In genomic region chr1:34787461-34788420, GRCh38 we compare ENCODE assay signal across 1 cellular context.
TF ChIP-seq lines count a peak whose summit lies in the region.

No MANE protein-coding gene starts in this region.

TF ChIP-seq in GM23338, 12 proteins besides CTCF, POLR2A, EP300 and RAD21 (continued from another document):
- TF ChIP-seq, protein P1, sequence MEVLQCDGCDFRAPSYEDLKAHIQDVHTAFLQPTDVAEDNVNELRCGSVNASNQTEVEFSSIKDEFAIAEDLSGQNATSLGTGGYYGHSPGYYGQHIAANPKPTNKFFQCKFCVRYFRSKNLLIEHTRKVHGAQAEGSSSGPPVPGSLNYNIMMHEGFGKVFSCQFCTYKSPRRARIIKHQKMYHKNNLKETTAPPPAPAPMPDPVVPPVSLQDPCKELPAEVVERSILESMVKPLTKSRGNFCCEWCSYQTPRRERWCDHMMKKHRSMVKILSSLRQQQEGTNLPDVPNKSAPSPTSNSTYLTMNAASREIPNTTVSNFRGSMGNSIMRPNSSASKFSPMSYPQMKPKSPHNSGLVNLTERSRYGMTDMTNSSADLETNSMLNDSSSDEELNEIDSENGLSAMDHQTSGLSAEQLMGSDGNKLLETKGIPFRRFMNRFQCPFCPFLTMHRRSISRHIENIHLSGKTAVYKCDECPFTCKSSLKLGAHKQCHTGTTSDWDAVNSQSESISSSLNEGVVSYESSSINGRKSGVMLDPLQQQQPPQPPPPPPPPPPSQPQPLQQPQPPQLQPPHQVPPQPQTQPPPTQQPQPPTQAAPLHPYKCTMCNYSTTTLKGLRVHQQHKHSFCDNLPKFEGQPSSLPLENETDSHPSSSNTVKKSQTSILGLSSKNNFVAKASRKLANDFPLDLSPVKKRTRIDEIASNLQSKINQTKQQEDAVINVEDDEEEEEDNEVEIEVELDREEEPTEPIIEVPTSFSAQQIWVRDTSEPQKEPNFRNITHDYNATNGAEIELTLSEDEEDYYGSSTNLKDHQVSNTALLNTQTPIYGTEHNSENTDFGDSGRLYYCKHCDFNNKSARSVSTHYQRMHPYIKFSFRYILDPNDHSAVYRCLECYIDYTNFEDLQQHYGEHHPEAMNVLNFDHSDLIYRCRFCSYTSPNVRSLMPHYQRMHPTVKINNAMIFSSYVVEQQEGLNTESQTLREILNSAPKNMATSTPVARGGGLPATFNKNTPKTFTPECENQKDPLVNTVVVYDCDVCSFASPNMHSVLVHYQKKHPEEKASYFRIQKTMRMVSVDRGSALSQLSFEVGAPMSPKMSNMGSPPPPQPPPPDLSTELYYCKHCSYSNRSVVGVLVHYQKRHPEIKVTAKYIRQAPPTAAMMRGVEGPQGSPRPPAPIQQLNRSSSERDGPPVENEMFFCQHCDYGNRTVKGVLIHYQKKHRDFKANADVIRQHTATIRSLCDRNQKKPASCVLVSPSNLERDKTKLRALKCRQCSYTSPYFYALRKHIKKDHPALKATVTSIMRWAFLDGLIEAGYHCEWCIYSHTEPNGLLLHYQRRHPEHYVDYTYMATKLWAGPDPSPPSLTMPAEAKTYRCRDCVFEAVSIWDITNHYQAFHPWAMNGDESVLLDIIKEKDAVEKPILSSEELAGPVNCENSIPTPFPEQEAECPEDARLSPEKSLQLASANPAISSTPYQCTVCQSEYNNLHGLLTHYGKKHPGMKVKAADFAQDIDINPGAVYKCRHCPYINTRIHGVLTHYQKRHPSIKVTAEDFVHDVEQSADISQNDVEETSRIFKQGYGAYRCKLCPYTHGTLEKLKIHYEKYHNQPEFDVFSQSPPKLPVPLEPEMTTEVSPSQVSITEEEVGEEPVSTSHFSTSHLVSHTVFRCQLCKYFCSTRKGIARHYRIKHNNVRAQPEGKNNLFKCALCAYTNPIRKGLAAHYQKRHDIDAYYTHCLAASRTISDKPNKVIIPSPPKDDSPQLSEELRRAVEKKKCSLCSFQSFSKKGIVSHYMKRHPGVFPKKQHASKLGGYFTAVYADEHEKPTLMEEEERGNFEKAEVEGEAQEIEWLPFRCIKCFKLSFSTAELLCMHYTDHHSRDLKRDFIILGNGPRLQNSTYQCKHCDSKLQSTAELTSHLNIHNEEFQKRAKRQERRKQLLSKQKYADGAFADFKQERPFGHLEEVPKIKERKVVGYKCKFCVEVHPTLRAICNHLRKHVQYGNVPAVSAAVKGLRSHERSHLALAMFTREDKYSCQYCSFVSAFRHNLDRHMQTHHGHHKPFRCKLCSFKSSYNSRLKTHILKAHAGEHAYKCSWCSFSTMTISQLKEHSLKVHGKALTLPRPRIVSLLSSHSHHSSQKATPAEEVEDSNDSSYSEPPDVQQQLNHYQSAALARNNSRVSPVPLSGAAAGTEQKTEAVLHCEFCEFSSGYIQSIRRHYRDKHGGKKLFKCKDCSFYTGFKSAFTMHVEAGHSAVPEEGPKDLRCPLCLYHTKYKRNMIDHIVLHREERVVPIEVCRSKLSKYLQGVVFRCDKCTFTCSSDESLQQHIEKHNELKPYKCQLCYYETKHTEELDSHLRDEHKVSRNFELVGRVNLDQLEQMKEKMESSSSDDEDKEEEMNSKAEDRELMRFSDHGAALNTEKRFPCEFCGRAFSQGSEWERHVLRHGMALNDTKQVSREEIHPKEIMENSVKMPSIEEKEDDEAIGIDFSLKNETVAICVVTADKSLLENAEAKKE (CRISPR knock-in tag; IDR thresholded peaks at IDR 0.05), result no peak
- no peak for TF ChIP-seq ZNF331 (CRISPR knock-in tag; IDR thresholded peaks at IDR 0.05; ENCODE audit: low read depth)
- no peak for TF ChIP-seq EZH2phosphoT487 (IDR thresholded peaks at IDR 0.05; ENCODE audit: unreplicated experiment)
- no peak for TF ChIP-seq ZNF114 (CRISPR knock-in tag; IDR thresholded peaks at IDR 0.05)
- no peak for TF ChIP-seq NANOG (IDR thresholded peaks at IDR 0.05; ENCODE audit: borderline replicate concordance)
- TF ChIP-seq, protein P2, sequence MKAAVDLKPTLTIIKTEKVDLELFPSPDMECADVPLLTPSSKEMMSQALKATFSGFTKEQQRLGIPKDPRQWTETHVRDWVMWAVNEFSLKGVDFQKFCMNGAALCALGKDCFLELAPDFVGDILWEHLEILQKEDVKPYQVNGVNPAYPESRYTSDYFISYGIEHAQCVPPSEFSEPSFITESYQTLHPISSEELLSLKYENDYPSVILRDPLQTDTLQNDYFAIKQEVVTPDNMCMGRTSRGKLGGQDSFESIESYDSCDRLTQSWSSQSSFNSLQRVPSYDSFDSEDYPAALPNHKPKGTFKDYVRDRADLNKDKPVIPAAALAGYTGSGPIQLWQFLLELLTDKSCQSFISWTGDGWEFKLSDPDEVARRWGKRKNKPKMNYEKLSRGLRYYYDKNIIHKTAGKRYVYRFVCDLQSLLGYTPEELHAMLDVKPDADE (IDR thresholded peaks at IDR 0.05), result no peak
- TF ChIP-seq, protein P3, sequence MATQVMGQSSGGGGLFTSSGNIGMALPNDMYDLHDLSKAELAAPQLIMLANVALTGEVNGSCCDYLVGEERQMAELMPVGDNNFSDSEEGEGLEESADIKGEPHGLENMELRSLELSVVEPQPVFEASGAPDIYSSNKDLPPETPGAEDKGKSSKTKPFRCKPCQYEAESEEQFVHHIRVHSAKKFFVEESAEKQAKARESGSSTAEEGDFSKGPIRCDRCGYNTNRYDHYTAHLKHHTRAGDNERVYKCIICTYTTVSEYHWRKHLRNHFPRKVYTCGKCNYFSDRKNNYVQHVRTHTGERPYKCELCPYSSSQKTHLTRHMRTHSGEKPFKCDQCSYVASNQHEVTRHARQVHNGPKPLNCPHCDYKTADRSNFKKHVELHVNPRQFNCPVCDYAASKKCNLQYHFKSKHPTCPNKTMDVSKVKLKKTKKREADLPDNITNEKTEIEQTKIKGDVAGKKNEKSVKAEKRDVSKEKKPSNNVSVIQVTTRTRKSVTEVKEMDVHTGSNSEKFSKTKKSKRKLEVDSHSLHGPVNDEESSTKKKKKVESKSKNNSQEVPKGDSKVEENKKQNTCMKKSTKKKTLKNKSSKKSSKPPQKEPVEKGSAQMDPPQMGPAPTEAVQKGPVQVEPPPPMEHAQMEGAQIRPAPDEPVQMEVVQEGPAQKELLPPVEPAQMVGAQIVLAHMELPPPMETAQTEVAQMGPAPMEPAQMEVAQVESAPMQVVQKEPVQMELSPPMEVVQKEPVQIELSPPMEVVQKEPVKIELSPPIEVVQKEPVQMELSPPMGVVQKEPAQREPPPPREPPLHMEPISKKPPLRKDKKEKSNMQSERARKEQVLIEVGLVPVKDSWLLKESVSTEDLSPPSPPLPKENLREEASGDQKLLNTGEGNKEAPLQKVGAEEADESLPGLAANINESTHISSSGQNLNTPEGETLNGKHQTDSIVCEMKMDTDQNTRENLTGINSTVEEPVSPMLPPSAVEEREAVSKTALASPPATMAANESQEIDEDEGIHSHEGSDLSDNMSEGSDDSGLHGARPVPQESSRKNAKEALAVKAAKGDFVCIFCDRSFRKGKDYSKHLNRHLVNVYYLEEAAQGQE (IDR thresholded peaks at IDR 0.05; ENCODE audit: unreplicated experiment), result no peak
- no peak for TF ChIP-seq JUNB (IDR thresholded peaks at IDR 0.05; ENCODE audit: unreplicated experiment)
